Comparison of ENCODE assay signal across 17 cellular contexts in the genomic region with DNA sequence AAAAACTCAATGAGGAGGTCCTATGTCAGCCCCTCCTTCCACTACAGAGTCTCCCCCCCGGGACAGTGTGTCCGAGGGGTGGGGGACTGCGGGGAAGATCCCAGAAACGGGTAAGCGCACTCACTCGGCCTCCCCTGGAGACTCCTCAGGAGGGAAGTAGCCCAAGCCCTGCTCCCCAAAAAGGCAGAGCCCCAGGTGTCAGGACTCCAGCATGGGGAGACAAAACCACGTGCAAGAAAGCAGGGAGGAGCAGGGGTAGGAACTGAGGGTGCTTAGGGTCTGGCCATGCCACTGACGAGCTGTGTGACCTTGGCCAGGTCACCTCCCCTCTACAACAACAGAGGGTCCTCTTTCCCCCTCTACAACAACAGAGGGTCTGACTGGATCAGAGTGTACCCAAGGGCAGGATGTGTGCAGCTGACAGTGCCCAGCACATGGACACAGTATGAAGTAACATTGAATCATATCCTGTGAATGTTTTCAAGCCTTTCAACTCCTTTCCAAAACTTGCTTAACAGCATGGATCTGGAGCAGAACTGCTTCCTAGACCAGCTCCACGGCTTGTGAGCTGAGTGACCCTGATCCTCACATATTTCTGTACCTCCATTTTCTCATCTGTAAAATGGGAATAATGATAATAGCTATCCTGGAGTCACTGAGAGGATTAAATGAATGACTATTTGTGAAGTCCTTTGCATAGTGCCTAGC. TPM values are rescaled to one million over a fixed set of nuclear protein-coding genes. Genes with fewer than 3 reads are reported as not detected.
DNase-seq lines count a peak whose midpoint lies in the region; ATAC-seq and TF ChIP-seq lines count a peak whose summit lies in the region.
"Had no signal": no experiment of that assay in that cellular context is flagged by ENCODE, and none has a peak within 500 bp of the region (broad histone marks: within the 10 kb centered on the region; RNA-seq: fewer than 3 reads in every experiment).

No MANE protein-coding gene starts in this region.

- H3K9me3 ChIP-seq in tibial artery: no peaks in the 10 kb centered on the region

- H3K9me3 Mint-ChIP-seq in chondrocyte (ENCODE audit: low read depth): no peaks in the 10 kb centered on the region
- H3K9me3 Mint-ChIP-seq in activated CD8-positive, alpha-beta T cell treated with anti-CD3 and anti-CD28 coated beads for 36 hours: no peaks in the 10 kb centered on the region
- H3K9me3 Mint-ChIP-seq in natural killer cell treated with Interleukin-12 subunit alpha and Interleukin-12 subunit beta and Interleukin-15 and Interleukin-18, amount 100 ng/mL, for 72 hours: no peaks in the 10 kb centered on the region
- H3K9me3 Mint-ChIP-seq: activated naive CD8-positive, alpha-beta T cell treated with anti-CD3 and anti-CD28 coated beads, Interleukin-2, amount 10 ng/mL, durations not matched to agents 7 days and 5 days; CD4-positive, CD25-positive, alpha-beta regulatory T cell; stimulated activated memory B cell treated with anti-CD40 and anti-IgM and Interleukin-4, amounts not matched to agents 10 μg/mL and 1 μg/mL and 100 μg/mL, for 72 hours had no signal

- no peaks in the 10 kb centered on the region for H3K36me3 Mint-ChIP-seq in chondrocyte (ENCODE audit: low read depth)
- H3K36me3 Mint-ChIP-seq in activated CD8-positive, alpha-beta T cell treated with anti-CD3 and anti-CD28 coated beads for 36 hours (ENCODE audit: low read depth): no peaks in the 10 kb centered on the region
- no peaks in the 10 kb centered on the region for H3K36me3 Mint-ChIP-seq in natural killer cell treated with Interleukin-12 subunit alpha and Interleukin-12 subunit beta and Interleukin-15 and Interleukin-18, amount 100 ng/mL, for 72 hours
- H3K36me3 Mint-ChIP-seq: activated naive CD8-positive, alpha-beta T cell treated with anti-CD3 and anti-CD28 coated beads, Interleukin-2, amount 10 ng/mL, durations not matched to agents 7 days and 5 days; CD4-positive, CD25-positive, alpha-beta regulatory T cell; stimulated activated memory B cell treated with anti-CD40 and anti-IgM and Interleukin-4, amounts not matched to agents 10 μg/mL and 1 μg/mL and 100 μg/mL, for 72 hours had no signal

- H3K27me3 ChIP-seq in tibial artery: peaks cover 16 to 63% of the 10 kb centered on the region in 2 donors

- no peak overlapping the region for H3K4me3 Mint-ChIP-seq in chondrocyte (ENCODE audit: unreplicated experiment)
- no peak overlapping the region for H3K4me3 Mint-ChIP-seq in activated CD8-positive, alpha-beta T cell treated with anti-CD3 and anti-CD28 coated beads for 36 hours
- no peak overlapping the region for H3K4me3 Mint-ChIP-seq in natural killer cell treated with Interleukin-12 subunit alpha and Interleukin-12 subunit beta and Interleukin-15 and Interleukin-18, amount 100 ng/mL, for 72 hours
- H3K4me3 Mint-ChIP-seq: activated naive CD8-positive, alpha-beta T cell treated with anti-CD3 and anti-CD28 coated beads, Interleukin-2, amount 10 ng/mL, durations not matched to agents 7 days and 5 days; stimulated activated memory B cell treated with anti-CD40 and anti-IgM and Interleukin-4, amounts not matched to agents 10 μg/mL and 1 μg/mL and 100 μg/mL, for 72 hours had no signal

- H3K4me1 ChIP-seq in tibial artery: peaks cover 0 to 31% (median 29%) of the 10 kb centered on the region in 4 donors

- intact Hi-C loops in tibial artery (cut with DNase I; ENCODE audit: low total_unique reads): no loop called here
- intact Hi-C loops in activated CD8-positive, alpha-beta T cell treated with anti-CD3 and anti-CD28 coated beads for 36 hours (cut with micrococcal nuclease): no loop called here

- H3K36me3 ChIP-seq in tibial artery: no peaks in the 10 kb centered on the region
- H3K36me3 ChIP-seq: WERI-Rb-1 had no signal

- ATAC-seq in left lobe of liver: peak; percentile 2
- ATAC-seq in activated CD8-positive, alpha-beta T cell treated with anti-CD3 and anti-CD28 coated beads for 36 hours: no peak
- ATAC-seq in natural killer cell treated with Interleukin-12 subunit alpha and Interleukin-12 subunit beta and Interleukin-15 and Interleukin-18, amount 100 ng/mL, for 72 hours: no peak
- ATAC-seq: stimulated activated memory B cell treated with anti-CD40 and anti-IgM and Interleukin-4, amounts not matched to agents 10 μg/mL and 1 μg/mL and 100 μg/mL, for 72 hours had no signal

- H3K27me3 Mint-ChIP-seq in chondrocyte (ENCODE audit: low read depth): peaks cover 6% of the 10 kb centered on the region
- H3K27me3 Mint-ChIP-seq in activated CD8-positive, alpha-beta T cell treated with anti-CD3 and anti-CD28 coated beads for 36 hours: peaks cover 17% of the 10 kb centered on the region
- H3K27me3 Mint-ChIP-seq in natural killer cell treated with Interleukin-12 subunit alpha and Interleukin-12 subunit beta and Interleukin-15 and Interleukin-18, amount 100 ng/mL, for 72 hours: peaks cover 7 to 17% of the 10 kb centered on the region in 2 donors

- POLR2A ChIA-PET in activated CD8-positive, alpha-beta T cell treated with anti-CD3 and anti-CD28 coated beads for 36 hours (lab: Charles Lee): interaction anchor here (1.0 kb wide), 1 partner anchor 19 kb away, joined by 5 read pairs; no protein-coding TSS in a partner anchor

- DNase-seq in AG10803 (ENCODE audit: low read depth) (peak; percentile 90), MV-4-11 (lab: John Stamatoyannopoulos, UW) (peak; percentile 13), chondrocyte (ENCODE audit: low spot score) (no peak), left lobe of liver (ENCODE audit: low spot score) (no peak), NCI-H1436 treated with DMSO at 0.1 percent for 48 hours (lab: John Stamatoyannopoulos, UW) (no peak), tibial artery (no peak)
- no peak for DNase-seq in activated CD8-positive, alpha-beta T cell treated with anti-CD3 and anti-CD28 coated beads for 36 hours
- DNase-seq in natural killer cell treated with Interleukin-12 subunit alpha and Interleukin-12 subunit beta and Interleukin-15 and Interleukin-18, amount 100 ng/mL, for 72 hours (ENCODE audit: low spot score): no peak
- DNase-seq: activated CD8-positive, alpha-beta memory T cell treated with anti-CD3 and anti-CD28 coated beads, Interleukin-2, amount 50 U/mL, for 4 hours; activated naive CD8-positive, alpha-beta T cell treated with anti-CD3 and anti-CD28 coated beads, Interleukin-2, amount 10 ng/mL, durations not matched to agents 7 days and 5 days; CD4-positive, CD25-positive, alpha-beta regulatory T cell; hypothalamus; NCI-H524; stimulated activated CD4-positive, alpha-beta T cell treated with anti-CD3 and anti-CD28 coated beads, Interleukin-2, amount 100 ng/mL, for 24 hours had no signal

- H3K4me3 ChIP-seq in AG10803 (ENCODE audit: low read length) (no peak overlapping the region), tibial artery (no peak overlapping the region)

- no peak overlapping the region for H3K27ac ChIP-seq in tibial artery
- H3K27ac ChIP-seq: HL-60, WERI-Rb-1 had no signal

- H3K27ac Mint-ChIP-seq in chondrocyte (ENCODE audit: unreplicated experiment): peak overlapping the region; percentile 63
- H3K27ac Mint-ChIP-seq in activated CD8-positive, alpha-beta T cell treated with anti-CD3 and anti-CD28 coated beads for 36 hours: no peak overlapping the region
- no peak overlapping the region for H3K27ac Mint-ChIP-seq in natural killer cell treated with Interleukin-12 subunit alpha and Interleukin-12 subunit beta and Interleukin-15 and Interleukin-18, amount 100 ng/mL, for 72 hours
- H3K27ac Mint-ChIP-seq: activated naive CD8-positive, alpha-beta T cell treated with anti-CD3 and anti-CD28 coated beads, Interleukin-2, amount 10 ng/mL, durations not matched to agents 7 days and 5 days; stimulated activated memory B cell treated with anti-CD40 and anti-IgM and Interleukin-4, amounts not matched to agents 10 μg/mL and 1 μg/mL and 100 μg/mL, for 72 hours had no signal

- CTCF ChIA-PET in activated CD8-positive, alpha-beta T cell treated with anti-CD3 and anti-CD28 coated beads for 36 hours (lab: Charles Lee): interaction anchor here (0.9 to 3.4 kb wide), 4 partner anchors 9 to 123 kb away, joined by 3 to 12 read pairs (median 3); partner anchors contain the start of gene PPY

- H3K4me1 Mint-ChIP-seq in chondrocyte (ENCODE audit: low read depth): peaks cover 12% of the 10 kb centered on the region
- H3K4me1 Mint-ChIP-seq in activated CD8-positive, alpha-beta T cell treated with anti-CD3 and anti-CD28 coated beads for 36 hours (ENCODE audit: low read depth): peaks cover 13% of the 10 kb centered on the region
- H3K4me1 Mint-ChIP-seq in natural killer cell treated with Interleukin-12 subunit alpha and Interleukin-12 subunit beta and Interleukin-15 and Interleukin-18, amount 100 ng/mL, for 72 hours (ENCODE audit: low read depth in 2 of 2): peaks cover 7% of the 10 kb centered on the region in 2 donors

- TF ChIP-seq CTCF in AG10803 (conservative IDR thresholded peaks at IDR 0.05; ENCODE audit: low read length) (no peak), chondrocyte (IDR thresholded peaks at IDR 0.05) (no peak), tibial artery (IDR thresholded peaks at IDR 0.05) (no peak)
- no peak for TF ChIP-seq CTCF in activated CD8-positive, alpha-beta T cell treated with anti-CD3 and anti-CD28 coated beads for 36 hours (IDR thresholded peaks at IDR 0.05)

RNA-seq across cellular contexts. Expression of gene NAGS, which starts 2.1 kb away (rescaled TPM):
- total RNA-seq in chondrocyte (0.40 to 0.51 TPM (median 0.41 TPM) in 3 replicates), left lobe of liver (51.3 TPM)
- 1 to 10 TPM; 1.7 to 2.4 TPM for total RNA-seq in activated CD8-positive, alpha-beta T cell treated with anti-CD3 and anti-CD28 coated beads for 36 hours
- total RNA-seq in natural killer cell treated with Interleukin-12 subunit alpha and Interleukin-12 subunit beta and Interleukin-15 and Interleukin-18, amount 100 ng/mL, for 72 hours: 1 to 10 TPM in 1 of 2 donors, under 1 TPM in 1; 0.70 to 1.9 TPM

RNA-seq across cellular contexts. Expression of gene TMEM101, which starts 12.5 kb away (rescaled TPM):
- total RNA-seq in chondrocyte (14.1 to 20.4 TPM (median 19.0 TPM) in 3 replicates), left lobe of liver (14.4 TPM)
- total RNA-seq in activated CD8-positive, alpha-beta T cell treated with anti-CD3 and anti-CD28 coated beads for 36 hours: 10 to 100 TPM; 26.1 to 28.5 TPM
- 10 to 100 TPM; 32.5 TPM for total RNA-seq in natural killer cell treated with Interleukin-12 subunit alpha and Interleukin-12 subunit beta and Interleukin-15 and Interleukin-18, amount 100 ng/mL, for 72 hours

RNA-seq across cellular contexts. Expression of gene PYY, which starts 48.6 kb away (rescaled TPM):
- total RNA-seq in chondrocyte (not detected in 3 replicates), left lobe of liver (not detected)
- total RNA-seq in activated CD8-positive, alpha-beta T cell treated with anti-CD3 and anti-CD28 coated beads for 36 hours: under 1 TPM in 1 of 2 experiments, not detected in 1; 0.29 TPM
- not detected for total RNA-seq in natural killer cell treated with Interleukin-12 subunit alpha and Interleukin-12 subunit beta and Interleukin-15 and Interleukin-18, amount 100 ng/mL, for 72 hours
- total RNA-seq: activated naive CD8-positive, alpha-beta T cell treated with anti-CD3 and anti-CD28 coated beads, Interleukin-2, amount 10 ng/mL, durations not matched to agents 7 days and 5 days; CD4-positive, CD25-positive, alpha-beta regulatory T cell had no signal

Comparison
In these comparisons a context has a peak if more than half of its experiments do, and no peak if none do; other contexts are left out.
1. DNase-seq: peak in AG10803 (single experiment) and MV-4-11 (single experiment); none in chondrocyte (single experiment), left lobe of liver (single experiment), NCI-H1436 treated with DMSO at 0.1 percent for 48 hours (single experiment), tibial artery (0 of 2), activated CD8-positive, alpha-beta T cell treated with anti-CD3 and anti-CD28 coated beads for 36 hours (single experiment) and natural killer cell treated with Interleukin-12 subunit alpha and Interleukin-12 subunit beta and Interleukin-15 and Interleukin-18, amount 100 ng/mL, for 72 hours (single experiment).
2. RNA of gene NAGS, which starts 2.1 kb away (total RNA-seq): 51.3 TPM in left lobe of liver (single experiment); 1.7 to 2.4 TPM in activated CD8-positive, alpha-beta T cell treated with anti-CD3 and anti-CD28 coated beads for 36 hours, 0.70 to 1.9 TPM in natural killer cell treated with Interleukin-12 subunit alpha and Interleukin-12 subunit beta and Interleukin-15 and Interleukin-18, amount 100 ng/mL, for 72 hours and 0.40 to 0.51 TPM in chondrocyte; every median in the first group is over 10 times any median in the second.